Comparison of ENCODE assay signal across 1 cellular context in the genomic region with DNA sequence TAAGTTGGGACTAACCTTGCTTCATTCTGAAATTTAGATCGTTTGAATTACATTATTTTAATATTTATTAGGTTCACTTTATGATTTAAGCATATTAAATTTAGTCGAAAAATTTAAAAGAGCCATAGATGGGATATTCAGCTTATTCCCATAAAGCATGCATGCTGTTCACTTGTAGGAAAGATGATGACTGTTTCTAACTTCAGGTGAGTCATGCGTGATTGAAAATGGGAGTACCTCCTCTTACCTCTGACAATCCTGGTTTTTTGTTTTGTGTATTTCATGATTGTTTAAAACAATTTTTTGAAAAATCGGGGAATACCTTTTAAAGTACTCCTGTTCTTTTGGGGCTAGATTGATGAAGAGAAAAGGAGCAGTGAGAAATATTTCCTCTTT.
TF ChIP-seq lines count a peak whose summit lies in the region.

No MANE protein-coding gene starts in this region.

TF ChIP-seq in GM23338, 12 proteins besides CTCF, POLR2A, EP300 and RAD21 (continued from another document):
- TF ChIP-seq REST (IDR thresholded peaks at IDR 0.05; ENCODE audit: unreplicated experiment) = no peak
- TF ChIP-seq, protein P1, sequence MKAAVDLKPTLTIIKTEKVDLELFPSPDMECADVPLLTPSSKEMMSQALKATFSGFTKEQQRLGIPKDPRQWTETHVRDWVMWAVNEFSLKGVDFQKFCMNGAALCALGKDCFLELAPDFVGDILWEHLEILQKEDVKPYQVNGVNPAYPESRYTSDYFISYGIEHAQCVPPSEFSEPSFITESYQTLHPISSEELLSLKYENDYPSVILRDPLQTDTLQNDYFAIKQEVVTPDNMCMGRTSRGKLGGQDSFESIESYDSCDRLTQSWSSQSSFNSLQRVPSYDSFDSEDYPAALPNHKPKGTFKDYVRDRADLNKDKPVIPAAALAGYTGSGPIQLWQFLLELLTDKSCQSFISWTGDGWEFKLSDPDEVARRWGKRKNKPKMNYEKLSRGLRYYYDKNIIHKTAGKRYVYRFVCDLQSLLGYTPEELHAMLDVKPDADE (IDR thresholded peaks at IDR 0.05) = no peak
- no peak for TF ChIP-seq EZH2phosphoT487 (IDR thresholded peaks at IDR 0.05; ENCODE audit: unreplicated experiment)
